In the genomic region with DNA sequence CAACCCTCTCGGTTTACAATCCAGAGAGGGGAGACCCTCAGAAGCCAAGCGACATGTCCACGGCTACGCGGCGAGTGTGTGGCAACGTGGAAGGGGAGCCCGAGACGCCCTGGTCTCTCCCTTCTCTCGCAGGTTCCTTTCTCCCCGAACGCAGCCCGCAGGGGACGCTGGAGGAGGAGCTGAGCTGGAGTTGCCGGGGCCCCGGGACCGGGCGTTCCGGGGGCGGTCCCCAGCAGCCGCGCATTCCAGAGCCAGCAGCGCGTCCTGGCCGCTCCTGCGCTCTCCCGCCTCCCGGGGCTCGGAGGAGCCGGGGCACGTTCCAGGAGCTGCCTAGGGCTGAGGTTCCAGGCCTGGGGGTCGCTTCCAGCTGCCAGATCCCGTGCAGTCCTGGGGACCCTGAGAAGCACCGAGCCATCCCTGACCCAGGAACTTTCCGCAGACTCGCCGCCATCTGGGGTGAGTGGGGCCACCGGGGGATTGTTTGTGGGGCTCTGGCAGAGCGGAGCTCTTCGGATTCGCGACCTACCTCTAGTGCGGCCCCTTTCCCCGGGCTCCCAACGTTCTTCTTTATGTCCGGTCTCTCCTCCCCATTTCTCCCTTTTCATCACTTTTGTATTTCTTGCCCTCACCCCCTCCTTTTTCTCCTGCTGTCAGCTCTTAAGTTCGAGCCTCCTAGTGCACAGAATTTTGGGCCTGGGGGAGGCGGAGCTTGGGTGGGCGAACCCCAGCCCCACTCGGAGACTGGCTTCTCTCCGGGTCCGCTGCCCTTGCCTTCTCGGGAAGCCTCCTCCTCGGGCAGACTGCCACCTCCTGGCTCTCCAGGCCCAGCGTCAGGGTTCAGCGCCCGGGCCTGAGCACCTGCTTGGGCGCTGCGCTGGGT, we compare ENCODE assay signal across 8 cellular contexts. TPM values are rescaled to one million over a fixed set of nuclear protein-coding genes. Genes with fewer than 3 reads are reported as not detected.
DNase-seq lines count a peak whose midpoint lies in the region; ATAC-seq, FAIRE-seq and TF ChIP-seq lines count a peak whose summit lies in the region.

A gene with protein sequence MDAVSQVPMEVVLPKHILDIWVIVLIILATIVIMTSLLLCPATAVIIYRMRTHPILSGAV (plus strand): TSS at position 241 of the 880 bp plus-strand sequence. CDS start 16,684 bp downstream, outside the sequence.

- no peaks in the 10 kb centered on the region for H3K9me3 Mint-ChIP-seq in naive B cell

- DNase-seq in RCC 7860 (ENCODE audit: low spot score) = peak; percentile 53
- peak; percentile 35 to 51 for DNase-seq in activated T-helper 1 cell treated with anti-CD3 and anti-CD28 coated beads, Interleukin-2, amount 50 U/mL, for 16 hours (ENCODE audit: low read depth in 1 of 2, low spot score in 1 of 2)
- DNase-seq in fibroblast of gingiva (ENCODE audit: low read depth) = peak; percentile 79
- DNase-seq in naive B cell = peak; percentile 15
- DNase-seq in superior temporal gyrus (ENCODE audit: extremely low spot score) = peak; percentile 33

- FAIRE-seq in RCC 7860 (lab: Jason Lieb, UNC) = no peak

- peak within 1 kb of the TSS; percentile 75 to 90 (median 84) for H3K4me3 Mint-ChIP-seq in naive B cell

- peak; percentile 59 for TF ChIP-seq CTCF in GM12873 (IDR thresholded peaks at IDR 0.05; ENCODE audit: insufficient read depth, low read depth, low read length, missing control alignments)

- ATAC-seq in HG02973 (IDR thresholded peaks at IDR 0.05; ENCODE audit: unreplicated experiment) (peak; percentile 34), naive B cell (ENCODE audit: low read depth in 2 of 2) (peak; percentile 34 to 48), GM18870 (IDR thresholded peaks at IDR 0.05; ENCODE audit: unreplicated experiment) (no peak)

- peaks cover 0 to 6% of the 10 kb centered on the region in 2 donors for H3K36me3 Mint-ChIP-seq in naive B cell

- peaks cover 18 to 35% (median 30%) of the 10 kb centered on the region in 3 donors for H3K4me1 Mint-ChIP-seq in naive B cell

- peaks cover 31 to 40% (median 38%) of the 10 kb centered on the region in 3 donors for H3K27me3 Mint-ChIP-seq in naive B cell

- H3K27ac Mint-ChIP-seq in naive B cell = peak within 1 kb of the TSS in 2 of 6 donors; percentile 16 to 53

RNA-seq across cellular contexts. Expression of the gene that starts here (rescaled TPM):
- polyA plus RNA-seq in naive B cell (ENCODE audit: low read depth in 6 of 6) = 1 to 10 TPM in 1 of 6 donors, under 1 TPM in 3, not detected in 2; 0.35 to 1.1 (median 0.74) TPM

Comparison
In these comparisons a context has a peak if more than half of its experiments do, and no peak if none do; other contexts are left out.
1. DNase-seq: peak in every context shown above with its lines; median percentile 79 in fibroblast of gingiva; 53 in RCC 7860; 43 in activated T-helper 1 cell treated with anti-CD3 and anti-CD28 coated beads, Interleukin-2, amount 50 U/mL, for 16 hours; 33 in superior temporal gyrus; 15 in naive B cell.